ENCODE assay signal across 16 cellular contexts in genomic region chr1:187185389-187185788, GRCh38.
"Had no signal": no experiment of that assay in that cellular context is flagged by ENCODE, and none has a peak within 500 bp of the region (broad histone marks: within the 10 kb centered on the region; RNA-seq: fewer than 3 reads in every experiment).

No MANE protein-coding gene starts in this region.

- H3K36me3 Mint-ChIP-seq: stimulated activated effector memory CD8-positive, alpha-beta T cell treated with anti-CD3 and anti-CD28 coated beads, Interleukin-12 subunit alpha, Interleukin-12 subunit beta, amount 100 ng/mL, for 72 hours had no signal

- H3K27ac ChIP-seq: cardiac muscle cell, esophagus squamous epithelium, thyroid gland had no signal

- H3K9me3 ChIP-seq: esophagus squamous epithelium, thyroid gland had no signal

- H3K4me3 ChIP-seq: cardiac muscle cell, esophagus squamous epithelium, lung, mucosa of descending colon, thyroid gland had no signal

- ATAC-seq: left colon; mucosa of descending colon; natural killer cell; right cardiac atrium; stimulated activated effector memory CD8-positive, alpha-beta T cell treated with anti-CD3 and anti-CD28 coated beads, Interleukin-12 subunit alpha, Interleukin-12 subunit beta, amount 100 ng/mL, for 72 hours had no signal

- H3K27me3 Mint-ChIP-seq: progenitor cell of endocrine pancreas had no signal

- H3K27me3 ChIP-seq: cardiac muscle cell, esophagus squamous epithelium, thyroid gland had no signal

- H3K27ac Mint-ChIP-seq: activated T-helper 1 cell treated with anti-CD3 and anti-CD28 coated beads, Interleukin-12 subunit alpha, Interleukin-12 subunit beta, Interleukin-2, Interleukin-4 antibody, amounts not matched to agents 30 ng/mL and 10 ng/mL and 1 ng/mL, durations not matched to agents 14 hours and 24 hours and 36 hours; natural killer cell; progenitor cell of endocrine pancreas; stimulated activated effector memory CD8-positive, alpha-beta T cell treated with anti-CD3 and anti-CD28 coated beads, Interleukin-12 subunit alpha, Interleukin-12 subunit beta, amount 100 ng/mL, for 72 hours had no signal

- H3K4me1 Mint-ChIP-seq: natural killer cell; stimulated activated effector memory CD8-positive, alpha-beta T cell treated with anti-CD3 and anti-CD28 coated beads, Interleukin-12 subunit alpha, Interleukin-12 subunit beta, amount 100 ng/mL, for 72 hours had no signal

- H3K4me3 Mint-ChIP-seq: activated T-helper 1 cell treated with anti-CD3 and anti-CD28 coated beads, Interleukin-12 subunit alpha, Interleukin-12 subunit beta, Interleukin-2, Interleukin-4 antibody, amounts not matched to agents 30 ng/mL and 10 ng/mL and 1 ng/mL, durations not matched to agents 14 hours and 24 hours and 36 hours; natural killer cell; stimulated activated effector memory CD8-positive, alpha-beta T cell treated with anti-CD3 and anti-CD28 coated beads, Interleukin-12 subunit alpha, Interleukin-12 subunit beta, amount 100 ng/mL, for 72 hours had no signal

- H3K4me1 ChIP-seq: esophagus squamous epithelium, thyroid gland had no signal

- H3K36me3 ChIP-seq: cardiac muscle cell, esophagus squamous epithelium, thyroid gland had no signal

- DNase-seq: activated CD4-positive, alpha-beta T cell treated with anti-CD3 and anti-CD28 coated beads for 48 hours; activated naive CD4-positive, alpha-beta T cell; esophagus squamous epithelium; foreskin fibroblast; glutamatergic neuron; left colon; mucosa of descending colon; natural killer cell; nucleus accumbens; right cardiac atrium; thyroid gland had no signal
